ENCODE assay signal across 19 cellular contexts in the genomic region with DNA sequence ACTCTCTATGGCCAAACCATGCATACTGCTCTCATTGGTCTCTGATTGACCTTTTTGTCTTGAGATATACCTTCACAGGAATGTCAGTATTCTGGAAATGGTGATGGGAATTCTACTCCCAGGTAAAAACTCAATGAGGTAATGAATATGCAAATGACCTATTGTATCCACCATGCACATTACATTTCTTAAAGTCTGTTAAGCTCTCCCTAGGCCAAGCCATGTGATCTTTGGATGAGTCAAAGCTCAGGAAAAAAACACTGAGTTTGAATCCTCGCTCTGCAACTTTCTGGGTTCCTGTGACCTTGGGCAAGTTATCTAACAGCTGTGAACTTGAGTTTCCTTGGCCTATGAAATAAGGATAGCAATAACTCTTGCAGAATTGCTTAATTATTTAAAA.
"Had no signal": no experiment of that assay in that cellular context is flagged by ENCODE, and none has a peak within 500 bp of the region (broad histone marks: within the 10 kb centered on the region; RNA-seq: fewer than 3 reads in every experiment).

No MANE protein-coding gene starts in this region.

- H3K27ac ChIP-seq: coronary artery, gastroesophageal sphincter, left ventricle myocardium inferior, neutrophil, sigmoid colon, skin epidermis, stomach had no signal

- ATAC-seq: gastroesophageal sphincter had no signal

- H3K27me3 ChIP-seq: gastroesophageal sphincter, neutrophil, sigmoid colon, stomach had no signal

- H3K4me3 ChIP-seq: coronary artery, gastroesophageal sphincter, left ventricle myocardium inferior, lung, sigmoid colon, skin epidermis, stomach had no signal

- H3K36me3 ChIP-seq: gastroesophageal sphincter, left ventricle myocardium inferior, neutrophil, sigmoid colon, stomach had no signal

- H3K9me3 ChIP-seq: gastroesophageal sphincter, left ventricle myocardium inferior, neutrophil, sigmoid colon, stomach had no signal

- DNase-seq: effector CD4-positive, alpha-beta T cell; endodermal cell; glutamatergic neuron; kidney; left cardiac atrium; left ventricle myocardium inferior; mesenchymal stem cell; naive B cell; posterior cingulate gyrus; sigmoid colon; stimulated activated CD4-positive, alpha-beta T cell treated with anti-CD3 and anti-CD28 coated beads, Interleukin-12 subunit alpha, Interleukin-12 subunit beta, amount 100 ng/mL, for 4 hours; stimulated activated naive CD4-positive, alpha-beta T cell; stomach; substantia nigra had no signal

- H3K4me1 ChIP-seq: gastroesophageal sphincter, left ventricle myocardium inferior, sigmoid colon, stomach had no signal
